8 cellular contexts compared by ENCODE assay signal in the genomic region with DNA sequence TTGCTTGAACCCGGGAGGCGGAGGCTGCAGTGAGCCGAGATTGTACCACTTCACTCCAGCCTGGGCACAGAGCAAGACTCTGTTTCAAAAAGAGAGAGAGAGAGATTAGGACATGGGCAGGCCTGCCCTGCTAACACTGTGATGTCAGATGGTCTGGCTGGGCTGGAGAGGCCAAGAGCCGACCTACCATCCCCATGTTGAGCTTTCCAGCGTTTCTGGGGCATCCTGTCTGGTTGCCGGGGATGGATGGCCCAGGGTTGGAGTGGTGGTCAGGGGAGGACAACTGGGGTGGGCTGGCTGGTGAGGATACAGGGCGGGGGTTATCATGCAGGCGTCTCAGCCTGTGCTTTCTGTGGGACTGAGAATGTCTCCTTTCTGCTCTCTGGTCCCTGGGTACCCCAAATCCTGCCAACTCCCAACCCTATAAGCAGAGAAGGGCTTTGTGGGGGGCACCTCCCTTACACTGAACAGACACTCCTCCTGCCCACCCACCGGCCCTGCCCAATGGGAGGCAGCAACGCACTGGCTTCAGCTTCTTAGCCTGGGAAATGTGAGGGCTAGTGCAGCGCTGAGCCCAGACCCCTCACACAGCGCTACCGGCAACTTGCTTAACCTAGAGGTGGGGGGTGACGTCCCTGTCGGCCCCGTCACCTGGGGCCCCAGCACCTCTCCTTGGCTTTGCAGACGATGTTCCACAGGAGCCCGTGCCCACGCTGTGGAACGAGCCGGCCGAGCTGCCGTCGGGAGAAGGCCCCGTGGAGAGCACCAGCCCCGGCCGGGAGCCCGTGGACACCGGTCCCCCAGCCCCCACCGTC. TPM values are rescaled to one million over a fixed set of nuclear protein-coding genes. Genes with fewer than 3 reads are reported as not detected.
DNase-seq lines count a peak whose midpoint lies in the region; FAIRE-seq and TF ChIP-seq lines count a peak whose summit lies in the region.

No MANE protein-coding gene starts in this region.

- 23 to 28% (median 28%) methylated on average over 25 to 30 of the region's 30 CpGs for WGBS in stomach, 5 donors

- H3K27me3 ChIP-seq in stomach = peaks cover 0 to 35% (median 24%) of the 10 kb centered on the region in 3 donors

- no peaks in the 10 kb centered on the region for H3K36me3 ChIP-seq in stomach

- H3K4me3 Mint-ChIP-seq in activated T-helper 2 cell treated with anti-CD3 and anti-CD28 coated beads, Interferon-gamma antibody, Interleukin-2, Interleukin-4, amounts not matched to agents 10 μg/mL and 5 μg/mL and 100 μg/mL, durations not matched to agents 14 hours and 24 hours and 36 hours (ENCODE audit: low read depth) = peak overlapping the region; percentile 72
- H3K4me3 Mint-ChIP-seq in immature natural killer cell = peak overlapping the region; percentile 7 to 66 (median 53)

- peak overlapping the region; percentile 52 to 67 (median 58) for H3K4me3 ChIP-seq in stomach

- H3K36me3 Mint-ChIP-seq in activated T-helper 2 cell treated with anti-CD3 and anti-CD28 coated beads, Interferon-gamma antibody, Interleukin-2, Interleukin-4, amounts not matched to agents 10 μg/mL and 5 μg/mL and 100 μg/mL, durations not matched to agents 14 hours and 24 hours and 36 hours (ENCODE audit: low read depth) = no peaks in the 10 kb centered on the region
- no peaks in the 10 kb centered on the region for H3K36me3 Mint-ChIP-seq in immature natural killer cell

- no peak for TF ChIP-seq POLR2A in stomach (IDR thresholded peaks at IDR 0.05)
- TF ChIP-seq POLR2A in GM12892 (IDR thresholded peaks at IDR 0.05; ENCODE audit: low read depth, low read length) = no peak

- peak overlapping the region in 1 of 5 donors; percentile 13 for H3K27ac ChIP-seq in stomach

- H3K27ac Mint-ChIP-seq in activated T-helper 2 cell treated with anti-CD3 and anti-CD28 coated beads, Interferon-gamma antibody, Interleukin-2, Interleukin-4, amounts not matched to agents 10 μg/mL and 5 μg/mL and 100 μg/mL, durations not matched to agents 14 hours and 24 hours and 36 hours = no peak overlapping the region
- no peak overlapping the region for H3K27ac Mint-ChIP-seq in immature natural killer cell

- H3K4me1 ChIP-seq in stomach = peaks cover 17 to 37% (median 22%) of the 10 kb centered on the region in 4 donors

- H3K4me1 Mint-ChIP-seq in activated T-helper 2 cell treated with anti-CD3 and anti-CD28 coated beads, Interferon-gamma antibody, Interleukin-2, Interleukin-4, amounts not matched to agents 10 μg/mL and 5 μg/mL and 100 μg/mL, durations not matched to agents 14 hours and 24 hours and 36 hours (ENCODE audit: low read depth) = peaks cover 2% of the 10 kb centered on the region
- H3K4me1 Mint-ChIP-seq in immature natural killer cell = peaks cover 0 to 8% of the 10 kb centered on the region in 2 donors

- H3K27me3 Mint-ChIP-seq in activated T-helper 2 cell treated with anti-CD3 and anti-CD28 coated beads, Interferon-gamma antibody, Interleukin-2, Interleukin-4, amounts not matched to agents 10 μg/mL and 5 μg/mL and 100 μg/mL, durations not matched to agents 14 hours and 24 hours and 36 hours (ENCODE audit: low read depth) = peaks cover 7% of the 10 kb centered on the region
- peaks cover 1 to 9% (median 8%) of the 10 kb centered on the region in 3 donors for H3K27me3 Mint-ChIP-seq in immature natural killer cell (ENCODE audit: low read depth in 3 of 3)

- H3K9me3 Mint-ChIP-seq in activated T-helper 2 cell treated with anti-CD3 and anti-CD28 coated beads, Interferon-gamma antibody, Interleukin-2, Interleukin-4, amounts not matched to agents 10 μg/mL and 5 μg/mL and 100 μg/mL, durations not matched to agents 14 hours and 24 hours and 36 hours = no peaks in the 10 kb centered on the region
- H3K9me3 Mint-ChIP-seq in immature natural killer cell = no peaks in the 10 kb centered on the region

- no peak for FAIRE-seq in GM12892 (lab: Jason Lieb, UNC)

- intact Hi-C loops in activated T-helper 2 cell treated with anti-CD3 and anti-CD28 coated beads, Interferon-gamma antibody, Interleukin-2, Interleukin-4, amounts not matched to agents 10 μg/mL and 5 μg/mL and 100 μg/mL, durations not matched to agents 14 hours and 24 hours and 36 hours (cut with micrococcal nuclease) = no loop called here
- intact Hi-C loops in stomach (cut with DNase I; ENCODE audit: low total_unique reads) = no loop called here

- H3K9me3 ChIP-seq in stomach = no peaks in the 10 kb centered on the region

- no peak for TF ChIP-seq EP300 in stomach (IDR thresholded peaks at IDR 0.05)

- DNase-seq in SIG-M5 treated with dmso at 0.1 percent for 504 hours (lab: John Stamatoyannopoulos, UW; ENCODE audit: unreplicated experiment) (peak; percentile 30), SIG-M5 (lab: John Stamatoyannopoulos, UW) (no peak), immature natural killer cell (no peak), stomach (no peak), GM12892 (ENCODE audit: insufficient read length) (no peak), NCI-H345 (lab: John Stamatoyannopoulos, UW) (no peak), SKM-1 (lab: John Stamatoyannopoulos, UW; ENCODE audit: unreplicated experiment) (no peak)
- DNase-seq in activated T-helper 2 cell treated with anti-CD3 and anti-CD28 coated beads, Interferon-gamma antibody, Interleukin-2, Interleukin-4, amounts not matched to agents 10 μg/mL and 5 μg/mL and 100 μg/mL, durations not matched to agents 14 hours and 24 hours and 36 hours (ENCODE audit: low spot score) = no peak

- TF ChIP-seq CTCF in stomach (IDR thresholded peaks at IDR 0.05) = no peak

RNA-seq across cellular contexts. Expression of a gene that starts 5.4 kb away (rescaled TPM):
- total RNA-seq in activated T-helper 2 cell treated with anti-CD3 and anti-CD28 coated beads, Interferon-gamma antibody, Interleukin-2, Interleukin-4, amounts not matched to agents 10 μg/mL and 5 μg/mL and 100 μg/mL, durations not matched to agents 14 hours and 24 hours and 36 hours = 1.9 and 3.2 TPM in 2 replicates
- polyA plus RNA-seq in immature natural killer cell (not detected), stomach (1 to 10 TPM; 2.1 to 7.5 (median 6.3) TPM)
- 10 to 100 TPM in 2 of 5 donors, 1 to 10 TPM in 1, under 1 TPM in 1, not detected in 1; 0.55 to 23.8 (median 7.1) TPM for total RNA-seq in stomach
- not detected for polyA plus RNA-seq in GM12892 (2012; ENCODE audit: missing spikeins)
